ENCODE assay signal across 1 cellular context in genomic region chr11:1116666-1117390, GRCh38.
A peak's percentile ranks its signal among the peaks of the same experiment; 100 is the strongest.
TF ChIP-seq lines count a peak whose summit lies in the region.

No MANE protein-coding gene starts in this region.

TF ChIP-seq in HepG2, 621 proteins besides CTCF, POLR2A, EP300 and RAD21:
- TF ChIP-seq RARA (CRISPR knock-in tag; IDR thresholded peaks at IDR 0.05): 0 out of 2 replicates have a peak, but pooled peaks have one; percentile 29
- TF ChIP-seq HDAC2 (CRISPR knock-in tag; IDR thresholded peaks at IDR 0.05): no peak
- no peak for TF ChIP-seq POGZ (CRISPR knock-in tag; IDR thresholded peaks at IDR 0.05)
- TF ChIP-seq ZSCAN20 (CRISPR knock-in tag; IDR thresholded peaks at IDR 0.05; ENCODE audit: borderline replicate concordance): no peak
TF ChIP-seq in HepG2: peak in this region for 1.
